In genomic region chr5:177696100-177696499, GRCh38 we compare ENCODE assay signal across 2 cellular contexts.
A peak's percentile ranks its signal among the peaks of the same experiment; 100 is the strongest.
DNase-seq lines count a peak whose midpoint lies in the region; ATAC-seq, FAIRE-seq and TF ChIP-seq lines count a peak whose summit lies in the region.
"Not testable (repeated sequence)": the region's sequence is repeated elsewhere in the genome, so short reads cannot be mapped to it uniquely, and the experiment has no call there.

No MANE protein-coding gene starts in this region.

- 49% methylated on average over 7 of the region's 22 CpGs for WGBS in A549 (ENCODE audit: missing lambda C conversion rate)
- WGBS in mesendoderm (ENCODE audit: extremely low coverage, insufficient coverage, low lambda C conversion rate): no CpG with 5 or more reads among the region's 22 CpGs

- not testable (repeated sequence) for H2BK120ac ChIP-seq in mesendoderm (ENCODE audit: low read depth, low read length)

- not testable (repeated sequence) for H3K4ac ChIP-seq in mesendoderm (ENCODE audit: low read depth, low read length)

- H4K8ac ChIP-seq in mesendoderm (ENCODE audit: low read depth, low read length): not testable (repeated sequence)

- H3K4me3 ChIP-seq in A549; mesendoderm (ENCODE audit: low read length): not testable (repeated sequence)

- H3K9ac ChIP-seq in mesendoderm (ENCODE audit: low read length): not testable (repeated sequence)

- H3K27me3 ChIP-seq in mesendoderm (ENCODE audit: insufficient read depth, low read length, poor library complexity): not testable (repeated sequence)

- not testable (repeated sequence) for TF ChIP-seq EP300 in A549 (IDR thresholded peaks at IDR 0.05)

- not testable (repeated sequence) for H3K18ac ChIP-seq in mesendoderm (ENCODE audit: low read length)

- H3K27ac ChIP-seq in A549; mesendoderm (ENCODE audit: low read depth, low read length): not testable (repeated sequence)

- H3K36me3 ChIP-seq in mesendoderm (ENCODE audit: control insufficient read depth, insufficient read depth, low read length): not testable (repeated sequence)

- not testable (repeated sequence) for H3K56ac ChIP-seq in mesendoderm (ENCODE audit: low read length)

- H2AK5ac ChIP-seq in mesendoderm (ENCODE audit: low read length): not testable (repeated sequence)

- peak; percentile 36 for FAIRE-seq in A549 (lab: Jason Lieb, UNC)

- not testable (repeated sequence) for DNase-seq in A549 (ENCODE audit: low read depth in 1 of 2, low spot score in 1 of 2)
- DNase-seq in mesendoderm: peak; percentile 2

- not testable (repeated sequence) for H3K4me2 ChIP-seq in A549; mesendoderm (ENCODE audit: low read length)

- TF ChIP-seq CTCF in A549 (IDR thresholded peaks at IDR 0.05): not testable (repeated sequence)

- ATAC-seq in A549: not testable (repeated sequence)

- not testable (repeated sequence) for H2BK5ac ChIP-seq in mesendoderm (ENCODE audit: low read length)

- not testable (repeated sequence) for H3K79me1 ChIP-seq in mesendoderm (ENCODE audit: low read length)

- not testable (repeated sequence) for TF ChIP-seq POLR2A in A549 (IDR thresholded peaks at IDR 0.05; ENCODE audit: low read length)

- H3K9me3 ChIP-seq in A549: not testable (repeated sequence)

- not testable (repeated sequence) for H3K4me1 ChIP-seq in A549; mesendoderm (ENCODE audit: control insufficient read depth, low read depth, low read length)

- POLR2A ChIA-PET in A549 (lab: Yijun Ruan, JAX): not testable (repeated sequence)

- H3K79me2 ChIP-seq in mesendoderm (ENCODE audit: control insufficient read depth, insufficient read depth, low read length): not testable (repeated sequence)

- H3K23ac ChIP-seq in mesendoderm (ENCODE audit: low read length): not testable (repeated sequence)

- TF ChIP-seq RAD21 in A549 (conservative IDR thresholded peaks at IDR 0.05 in 1 of 2, IDR thresholded peaks at IDR 0.05 in 1 of 2): not testable (repeated sequence)

- CTCF ChIA-PET in A549 (lab: Yijun Ruan, JAX): not testable (repeated sequence)

- H4K5ac ChIP-seq in mesendoderm (ENCODE audit: low read length): not testable (repeated sequence)

- H2BK15ac ChIP-seq in mesendoderm (replicated peaks; ENCODE audit: low read depth): not testable (repeated sequence)
